In genomic region chr7:42227523-42227922, GRCh38 we compare ENCODE assay signal across 1 cellular context.
TF ChIP-seq lines count a peak whose summit lies in the region.

No MANE protein-coding gene starts in this region.

TF ChIP-seq in GM12878, 131 proteins besides CTCF, POLR2A, EP300 and RAD21 (continued from another document):
- TF ChIP-seq RELB (IDR thresholded peaks at IDR 0.05; ENCODE audit: low read depth) (no peak), EGR1 (IDR thresholded peaks at IDR 0.05; ENCODE audit: borderline replicate concordance in 1 of 2, low read depth in 2 of 2, low read length in 2 of 2) (no peak), RCOR1 (conservative IDR thresholded peaks at IDR 0.05; ENCODE audit: low read depth, low read length) (no peak), USF1 (IDR thresholded peaks at IDR 0.05; ENCODE audit: borderline replicate concordance, extremely low read length, insufficient read depth, low read depth, low read length) (no peak), ZBTB11 (CRISPR knock-in tag; IDR thresholded peaks at IDR 0.05) (no peak), DPF2 (IDR thresholded peaks at IDR 0.05) (no peak)
